Comparison of ENCODE assay signal across 2 cellular contexts in the genomic region with DNA sequence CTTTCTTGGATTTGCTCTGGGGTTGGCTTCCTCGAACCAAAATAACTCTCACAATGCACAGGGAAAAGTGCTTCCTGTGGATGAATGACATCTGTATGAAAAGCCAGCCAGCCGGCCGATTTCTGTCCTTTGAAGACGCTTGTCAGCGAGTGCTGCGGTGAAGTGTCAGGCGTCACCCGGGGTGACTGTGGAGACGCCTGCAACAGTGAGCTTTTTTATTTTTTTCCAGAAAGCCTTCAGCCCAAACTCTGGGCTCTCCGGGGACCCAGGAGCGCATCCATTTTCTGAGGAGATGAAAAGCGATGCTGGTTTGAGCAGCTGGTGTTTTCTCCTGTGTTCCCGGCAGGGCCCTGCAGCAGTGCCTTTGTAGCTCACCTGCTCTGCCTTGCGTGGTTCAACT.
TF ChIP-seq lines count a peak whose summit lies in the region.

No MANE protein-coding gene starts in this region.

TF ChIP-seq in liver, 16 proteins besides CTCF, POLR2A, EP300 and RAD21:
- TF ChIP-seq HNF4A (conservative IDR thresholded peaks at IDR 0.05): no peak
- TF ChIP-seq TAF1 (conservative IDR thresholded peaks at IDR 0.05): no peak
- TF ChIP-seq SP1 (IDR thresholded peaks at IDR 0.05): no peak
- no peak for TF ChIP-seq YY1 (IDR thresholded peaks at IDR 0.05)
- no peak for TF ChIP-seq NR2F2 (IDR thresholded peaks at IDR 0.05)
- no peak for TF ChIP-seq FOXA1 (IDR thresholded peaks at IDR 0.05)
- TF ChIP-seq ATF3 (IDR thresholded peaks at IDR 0.05): no peak
- no peak for TF ChIP-seq MAX (IDR thresholded peaks at IDR 0.05)
- TF ChIP-seq RXRA (IDR thresholded peaks at IDR 0.05): no peak
- TF ChIP-seq ZBTB33 (IDR thresholded peaks at IDR 0.05): no peak
- TF ChIP-seq HNF4G (IDR thresholded peaks at IDR 0.05): no peak

TF ChIP-seq in HepG2, 621 proteins besides CTCF, POLR2A, EP300 and RAD21:
- TF ChIP-seq ZNF660 (CRISPR knock-in tag; IDR thresholded peaks at IDR 0.05; ENCODE audit: borderline replicate concordance, low read depth) (no peak), ZMAT3 (CRISPR knock-in tag; conservative IDR thresholded peaks at IDR 0.05) (no peak), IRF1 (CRISPR knock-in tag; IDR thresholded peaks at IDR 0.05; ENCODE audit: low read depth) (no peak), TEAD3 (CRISPR knock-in tag; optimal IDR thresholded peaks at IDR 0.05; ENCODE audit: borderline replicate concordance) (no peak), ZSCAN12 (CRISPR knock-in tag; IDR thresholded peaks at IDR 0.05) (no peak), GZF1 (CRISPR knock-in tag; IDR thresholded peaks at IDR 0.05) (no peak), ZNF362 (CRISPR knock-in tag; IDR thresholded peaks at IDR 0.05; ENCODE audit: borderline replicate concordance) (no peak), ZNF879 (CRISPR knock-in tag; IDR thresholded peaks at IDR 0.05) (no peak), NR1H2 (CRISPR knock-in tag; IDR thresholded peaks at IDR 0.05; ENCODE audit: borderline replicate concordance, low read depth) (no peak), SOX5 (CRISPR knock-in tag; IDR thresholded peaks at IDR 0.05; ENCODE audit: borderline replicate concordance) (no peak), BCL6 (CRISPR knock-in tag; IDR thresholded peaks at IDR 0.05) (no peak)
- TF ChIP-seq, protein P1, sequence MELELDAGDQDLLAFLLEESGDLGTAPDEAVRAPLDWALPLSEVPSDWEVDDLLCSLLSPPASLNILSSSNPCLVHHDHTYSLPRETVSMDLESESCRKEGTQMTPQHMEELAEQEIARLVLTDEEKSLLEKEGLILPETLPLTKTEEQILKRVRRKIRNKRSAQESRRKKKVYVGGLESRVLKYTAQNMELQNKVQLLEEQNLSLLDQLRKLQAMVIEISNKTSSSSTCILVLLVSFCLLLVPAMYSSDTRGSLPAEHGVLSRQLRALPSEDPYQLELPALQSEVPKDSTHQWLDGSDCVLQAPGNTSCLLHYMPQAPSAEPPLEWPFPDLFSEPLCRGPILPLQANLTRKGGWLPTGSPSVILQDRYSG (CRISPR knock-in tag; IDR thresholded peaks at IDR 0.05): no peak
- TF ChIP-seq, protein P2, sequence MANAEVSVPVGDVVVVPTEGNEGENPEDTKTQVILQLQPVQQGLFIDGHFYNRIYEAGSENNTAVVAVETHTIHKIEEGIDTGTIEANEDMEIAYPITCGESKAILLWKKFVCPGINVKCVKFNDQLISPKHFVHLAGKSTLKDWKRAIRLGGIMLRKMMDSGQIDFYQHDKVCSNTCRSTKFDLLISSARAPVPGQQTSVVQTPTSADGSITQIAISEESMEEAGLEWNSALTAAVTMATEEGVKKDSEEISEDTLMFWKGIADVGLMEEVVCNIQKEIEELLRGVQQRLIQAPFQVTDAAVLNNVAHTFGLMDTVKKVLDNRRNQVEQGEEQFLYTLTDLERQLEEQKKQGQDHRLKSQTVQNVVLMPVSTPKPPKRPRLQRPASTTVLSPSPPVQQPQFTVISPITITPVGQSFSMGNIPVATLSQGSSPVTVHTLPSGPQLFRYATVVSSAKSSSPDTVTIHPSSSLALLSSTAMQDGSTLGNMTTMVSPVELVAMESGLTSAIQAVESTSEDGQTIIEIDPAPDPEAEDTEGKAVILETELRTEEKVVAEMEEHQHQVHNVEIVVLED (CRISPR knock-in tag; IDR thresholded peaks at IDR 0.05; ENCODE audit: borderline replicate concordance): no peak
- TF ChIP-seq, protein P3, sequence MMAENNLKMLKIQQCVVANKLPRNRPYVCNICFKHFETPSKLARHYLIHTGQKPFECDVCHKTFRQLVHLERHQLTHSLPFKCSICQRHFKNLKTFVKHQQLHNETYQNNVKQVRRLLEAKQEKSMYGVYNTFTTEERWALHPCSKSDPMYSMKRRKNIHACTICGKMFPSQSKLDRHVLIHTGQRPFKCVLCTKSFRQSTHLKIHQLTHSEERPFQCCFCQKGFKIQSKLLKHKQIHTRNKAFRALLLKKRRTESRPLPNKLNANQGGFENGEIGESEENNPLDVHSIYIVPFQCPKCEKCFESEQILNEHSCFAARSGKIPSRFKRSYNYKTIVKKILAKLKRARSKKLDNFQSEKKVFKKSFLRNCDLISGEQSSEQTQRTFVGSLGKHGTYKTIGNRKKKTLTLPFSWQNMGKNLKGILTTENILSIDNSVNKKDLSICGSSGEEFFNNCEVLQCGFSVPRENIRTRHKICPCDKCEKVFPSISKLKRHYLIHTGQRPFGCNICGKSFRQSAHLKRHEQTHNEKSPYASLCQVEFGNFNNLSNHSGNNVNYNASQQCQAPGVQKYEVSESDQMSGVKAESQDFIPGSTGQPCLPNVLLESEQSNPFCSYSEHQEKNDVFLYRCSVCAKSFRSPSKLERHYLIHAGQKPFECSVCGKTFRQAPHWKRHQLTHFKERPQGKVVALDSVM (CRISPR knock-in tag; IDR thresholded peaks at IDR 0.05): no peak
